9 cellular contexts compared by ENCODE assay signal in genomic region chr22:19962246-19962908, GRCh38. TPM values are rescaled to one million over a fixed set of nuclear protein-coding genes. Genes with fewer than 3 reads are reported as not detected.
DNase-seq lines count a peak whose midpoint lies in the region; ATAC-seq and TF ChIP-seq lines count a peak whose summit lies in the region.
"Had no signal": no experiment of that assay in that cellular context is flagged by ENCODE, and none has a peak within 500 bp of the region (broad histone marks: within the 10 kb centered on the region; RNA-seq: fewer than 3 reads in every experiment).

No MANE protein-coding gene starts in this region.

- POLR2A ChIA-PET in naive thymus-derived CD8-positive, alpha-beta T cell (lab: Charles Lee): no interaction called here

- peak overlapping the region; percentile 69 for H3K27ac ChIP-seq in temporal lobe (ENCODE audit: low read depth, low read length)

- H3K4me3 Mint-ChIP-seq in activated T-cell treated with anti-CD3 and anti-CD28 coated beads, Interleukin-2, amount 50 U/mL, for 4 hours: no peak overlapping the region
- H3K4me3 Mint-ChIP-seq in naive thymus-derived CD8-positive, alpha-beta T cell: no peak overlapping the region
- H3K4me3 Mint-ChIP-seq: stimulated activated naive CD8-positive, alpha-beta T cell treated with anti-CD3 and anti-CD28 coated beads, Interleukin-15, Interleukin-2, amounts not matched to agents 100 ng/mL and 50 ng/mL, for 24 hours had no signal

- TF ChIP-seq CTCF in AG10803 (conservative IDR thresholded peaks at IDR 0.05; ENCODE audit: low read length) (peak; percentile 54), GM20000 (IDR thresholded peaks at IDR 0.05; ENCODE audit: extremely low read depth, missing control alignments) (peak; percentile 34)

- H3K27me3 Mint-ChIP-seq in activated T-cell treated with anti-CD3 and anti-CD28 coated beads, Interleukin-2, amount 50 U/mL, for 4 hours (ENCODE audit: low read depth): no peaks in the 10 kb centered on the region
- H3K27me3 Mint-ChIP-seq in naive thymus-derived CD8-positive, alpha-beta T cell: no peaks in the 10 kb centered on the region
- H3K27me3 Mint-ChIP-seq: stimulated activated naive CD8-positive, alpha-beta T cell treated with anti-CD3 and anti-CD28 coated beads, Interleukin-15, Interleukin-2, amounts not matched to agents 100 ng/mL and 50 ng/mL, for 24 hours had no signal

- no peaks in the 10 kb centered on the region for H3K9me3 Mint-ChIP-seq in activated T-cell treated with anti-CD3 and anti-CD28 coated beads, Interleukin-2, amount 50 U/mL, for 4 hours
- no peaks in the 10 kb centered on the region for H3K9me3 Mint-ChIP-seq in naive thymus-derived CD8-positive, alpha-beta T cell
- H3K9me3 Mint-ChIP-seq: stimulated activated naive CD8-positive, alpha-beta T cell treated with anti-CD3 and anti-CD28 coated beads, Interleukin-15, Interleukin-2, amounts not matched to agents 100 ng/mL and 50 ng/mL, for 24 hours had no signal

- peaks cover 3% of the 10 kb centered on the region for H3K4me1 Mint-ChIP-seq in activated T-cell treated with anti-CD3 and anti-CD28 coated beads, Interleukin-2, amount 50 U/mL, for 4 hours (ENCODE audit: low read depth)
- H3K4me1 Mint-ChIP-seq in naive thymus-derived CD8-positive, alpha-beta T cell: peaks cover 0 to 8% (median 4%) of the 10 kb centered on the region in 4 donors

- no peak overlapping the region for H3K4me3 ChIP-seq in AG10803 (ENCODE audit: low read length)

- DNase-seq in AG10803 (ENCODE audit: low read depth) (peak; percentile 71), GM20000 (ENCODE audit: low spot score) (peak; percentile 83), NCI-H82 treated with DMSO at 0.1 percent for 48 hours (lab: John Stamatoyannopoulos, UW; ENCODE audit: unreplicated experiment) (peak; percentile 19), fibroblast of gingiva (ENCODE audit: low read depth) (peak; percentile 75)
- DNase-seq in activated T-cell treated with anti-CD3 and anti-CD28 coated beads, Interleukin-2, amount 50 U/mL, for 4 hours: peak; percentile 50
- DNase-seq in naive thymus-derived CD8-positive, alpha-beta T cell: peak in 7 of 10 donors; percentile 33 to 76 (median 40)

- peak overlapping the region in 2 of 10 donors; percentile 65 to 71 for H3K27ac Mint-ChIP-seq in naive thymus-derived CD8-positive, alpha-beta T cell
- H3K27ac Mint-ChIP-seq: stimulated activated naive CD8-positive, alpha-beta T cell treated with anti-CD3 and anti-CD28 coated beads, Interleukin-15, Interleukin-2, amounts not matched to agents 100 ng/mL and 50 ng/mL, for 24 hours had no signal

- H3K36me3 Mint-ChIP-seq in activated T-cell treated with anti-CD3 and anti-CD28 coated beads, Interleukin-2, amount 50 U/mL, for 4 hours (ENCODE audit: insufficient read depth): no peaks in the 10 kb centered on the region
- H3K36me3 Mint-ChIP-seq in naive thymus-derived CD8-positive, alpha-beta T cell: peaks cover 0 to 6% (median 0%) of the 10 kb centered on the region in 3 donors

- peak; percentile 86 to 95 for ATAC-seq in activated T-cell treated with anti-CD3 and anti-CD28 coated beads, Interleukin-2, amount 50 U/mL, for 4 hours
- ATAC-seq in naive thymus-derived CD8-positive, alpha-beta T cell: peak; percentile 72 to 89
- ATAC-seq in GM18520 (IDR thresholded peaks at IDR 0.05; ENCODE audit: unreplicated experiment): no peak

RNA-seq across cellular contexts. Expression of gene TXNRD2, which starts 20.8 kb away (rescaled TPM):
- 10 to 100 TPM; 15.4 to 21.6 (median 19.4) TPM for total RNA-seq in activated T-cell treated with anti-CD3 and anti-CD28 coated beads, Interleukin-2, amount 50 U/mL, for 4 hours
- total RNA-seq in naive thymus-derived CD8-positive, alpha-beta T cell: 10 to 100 TPM; 33.4 to 33.8 TPM
- polyA plus RNA-seq in naive thymus-derived CD8-positive, alpha-beta T cell: 10 to 100 TPM in 2 of 3 donors, 1 to 10 TPM in 1; 6.5 to 14.9 (median 10.6) TPM
- 11.6 TPM for total RNA-seq in temporal lobe

RNA-seq across cellular contexts. Expression of gene COMT, which starts 20.8 kb away (rescaled TPM):
- 100 to 1,000 TPM in 1 of 3 donors, 10 to 100 TPM in 2; 95.0 to 118 (median 95.5) TPM for total RNA-seq in activated T-cell treated with anti-CD3 and anti-CD28 coated beads, Interleukin-2, amount 50 U/mL, for 4 hours
- 10 to 100 TPM; 40.7 to 43.0 TPM for total RNA-seq in naive thymus-derived CD8-positive, alpha-beta T cell
- 10 to 100 TPM; 92.1 to 97.2 (median 92.6) TPM for polyA plus RNA-seq in naive thymus-derived CD8-positive, alpha-beta T cell
- 42.8 TPM for total RNA-seq in temporal lobe

RNA-seq across cellular contexts. Expression of gene ARVCF, which starts 54.2 kb away (rescaled TPM):
- 1 to 10 TPM; 2.3 to 3.6 (median 2.8) TPM for total RNA-seq in activated T-cell treated with anti-CD3 and anti-CD28 coated beads, Interleukin-2, amount 50 U/mL, for 4 hours
- total RNA-seq in naive thymus-derived CD8-positive, alpha-beta T cell: 1 to 10 TPM; 4.6 to 5.1 TPM
- 1 to 10 TPM in 2 of 3 donors, under 1 TPM in 1; 0.53 to 1.5 (median 1.1) TPM for polyA plus RNA-seq in naive thymus-derived CD8-positive, alpha-beta T cell
- 48.9 TPM for total RNA-seq in temporal lobe

RNA-seq across cellular contexts. Expression of gene TANGO2, which starts 58.5 kb away (rescaled TPM):
- 10 to 100 TPM; 23.1 to 26.8 (median 25.3) TPM for total RNA-seq in activated T-cell treated with anti-CD3 and anti-CD28 coated beads, Interleukin-2, amount 50 U/mL, for 4 hours
- total RNA-seq in naive thymus-derived CD8-positive, alpha-beta T cell: 10 to 100 TPM; 37.5 to 38.0 TPM
- polyA plus RNA-seq in naive thymus-derived CD8-positive, alpha-beta T cell: 10 to 100 TPM; 22.6 to 36.2 (median 26.4) TPM
- 8.1 TPM for total RNA-seq in temporal lobe

Comparison
In these comparisons a context has a peak if more than half of its experiments do, and no peak if none do; other contexts are left out.
1. DNase-seq: peak in every context shown above with its lines; median percentile 83 in GM20000; 75 in fibroblast of gingiva; 71 in AG10803; 50 in activated T-cell treated with anti-CD3 and anti-CD28 coated beads, Interleukin-2, amount 50 U/mL, for 4 hours; 40 in naive thymus-derived CD8-positive, alpha-beta T cell; 19 in NCI-H82 treated with DMSO at 0.1 percent for 48 hours.